ENCODE assay signal across 8 cellular contexts in the genomic region with DNA sequence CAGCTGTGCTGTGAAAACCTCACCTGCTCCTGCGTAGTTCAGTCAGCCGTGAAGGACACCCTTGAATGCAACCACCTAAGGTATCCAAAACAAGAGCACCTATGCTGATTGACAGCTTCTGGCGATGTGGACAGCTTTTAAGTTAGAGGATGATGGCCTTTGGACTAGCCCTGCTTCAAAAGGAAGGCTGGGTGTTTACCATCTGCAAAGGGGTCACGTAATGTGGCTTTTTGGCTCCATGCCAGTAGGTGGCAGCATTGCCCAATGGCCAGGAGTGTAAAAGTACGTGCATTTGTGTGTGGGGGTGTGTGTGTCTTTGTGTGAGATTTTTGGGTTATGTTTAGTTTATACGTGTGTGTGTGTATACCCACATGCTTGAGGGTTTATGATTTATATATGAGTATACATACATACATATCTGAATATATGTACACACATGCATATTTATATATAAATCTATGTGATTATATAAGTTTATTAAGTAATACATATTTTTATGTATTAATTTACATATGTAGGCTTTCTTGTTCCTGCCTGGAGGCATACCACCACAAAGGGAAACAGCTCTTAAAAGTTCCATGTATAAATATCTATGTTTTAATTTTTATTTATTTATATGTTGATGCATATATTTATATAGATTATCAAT.
A peak's percentile ranks its signal among the peaks of the same experiment; 100 is the strongest.
DNase-seq lines count a peak whose midpoint lies in the region; ATAC-seq lines count a peak whose summit lies in the region.

No MANE protein-coding gene starts in this region.

- H3K36me3 Mint-ChIP-seq in stimulated activated naive B cell treated with anti-CD40 and anti-IgM and Interleukin-4, amounts not matched to agents 10 μg/mL and 1 μg/mL and 100 μg/mL, for 72 hours: no peaks in the 10 kb centered on the region

- no peaks in the 10 kb centered on the region for H3K27me3 Mint-ChIP-seq in stimulated activated naive B cell treated with anti-CD40 and anti-IgM and Interleukin-4, amounts not matched to agents 10 μg/mL and 1 μg/mL and 100 μg/mL, for 72 hours

- peak; percentile 88 for ATAC-seq in HG02642 (IDR thresholded peaks at IDR 0.05; ENCODE audit: poor library complexity, unreplicated experiment)
- ATAC-seq in stimulated activated naive B cell treated with anti-CD40 and anti-IgM and Interleukin-4, amounts not matched to agents 10 μg/mL and 1 μg/mL and 100 μg/mL, for 72 hours (replicated peaks): peak; percentile 84 to 88

- no peaks in the 10 kb centered on the region for H3K9me3 Mint-ChIP-seq in stimulated activated naive B cell treated with anti-CD40 and anti-IgM and Interleukin-4, amounts not matched to agents 10 μg/mL and 1 μg/mL and 100 μg/mL, for 72 hours

- peaks cover 0 to 2% of the 10 kb centered on the region in 2 donors for H3K4me1 Mint-ChIP-seq in stimulated activated naive B cell treated with anti-CD40 and anti-IgM and Interleukin-4, amounts not matched to agents 10 μg/mL and 1 μg/mL and 100 μg/mL, for 72 hours

- no peak overlapping the region for H3K27ac Mint-ChIP-seq in stimulated activated naive B cell treated with anti-CD40 and anti-IgM and Interleukin-4, amounts not matched to agents 10 μg/mL and 1 μg/mL and 100 μg/mL, for 72 hours

- peak; percentile 7 for DNase-seq in NCI-H1694 (lab: John Stamatoyannopoulos, UW)
- no peak for DNase-seq in NCI-H1694 treated with DMSO at 0.1 percent for 48 hours (lab: John Stamatoyannopoulos, UW)
- DNase-seq in NCI-H2171 (lab: John Stamatoyannopoulos, UW): peak; percentile 9
- peak; percentile 73 for DNase-seq in activated CD8-positive, alpha-beta memory T cell treated with anti-CD3 and anti-CD28 coated beads, Interleukin-2, amount 50 U/mL, for 48 hours
- DNase-seq in iPS-NIHi7 (ENCODE audit: extremely low spot score): peak; percentile 48
- peak; percentile 44 for DNase-seq in stimulated activated naive B cell treated with anti-CD40 and anti-IgM and Interleukin-4, amounts not matched to agents 10 μg/mL and 1 μg/mL and 100 μg/mL, for 72 hours
- DNase-seq in AG08396 (ENCODE audit: low spot score): no peak

- H3K4me3 Mint-ChIP-seq in stimulated activated naive B cell treated with anti-CD40 and anti-IgM and Interleukin-4, amounts not matched to agents 10 μg/mL and 1 μg/mL and 100 μg/mL, for 72 hours: no peak overlapping the region

Comparison
In these comparisons a context has a peak if more than half of its experiments do, and no peak if none do; other contexts are left out.
1. DNase-seq: peak in NCI-H1694 (single experiment), NCI-H2171 (single experiment), activated CD8-positive, alpha-beta memory T cell treated with anti-CD3 and anti-CD28 coated beads, Interleukin-2, amount 50 U/mL, for 48 hours (single experiment), iPS-NIHi7 (single experiment) and stimulated activated naive B cell treated with anti-CD40 and anti-IgM and Interleukin-4, amounts not matched to agents 10 μg/mL and 1 μg/mL and 100 μg/mL, for 72 hours (single experiment); none in NCI-H1694 treated with DMSO at 0.1 percent for 48 hours (single experiment) and AG08396 (single experiment).